24 cellular contexts compared by ENCODE assay signal in the genomic region with DNA sequence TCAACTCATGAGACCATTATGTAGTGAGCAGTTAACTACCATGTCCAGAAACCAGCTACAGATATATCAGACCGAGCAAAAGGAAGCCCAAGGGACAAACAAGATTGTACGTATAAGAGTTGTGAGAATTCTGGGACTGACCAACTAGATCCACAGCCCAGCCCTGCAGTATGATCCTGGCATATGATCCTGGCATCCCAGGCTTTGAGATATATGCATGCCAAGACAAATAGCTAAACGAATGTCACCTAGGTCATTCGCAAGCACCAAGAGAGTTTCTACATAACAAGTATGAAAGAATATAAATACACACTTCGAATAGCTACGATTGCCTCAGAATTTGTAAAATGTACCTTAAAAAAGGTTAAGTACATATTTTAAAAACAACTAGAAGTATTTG.
"Had no signal": no experiment of that assay in that cellular context is flagged by ENCODE, and none has a peak within 500 bp of the region (broad histone marks: within the 10 kb centered on the region; RNA-seq: fewer than 3 reads in every experiment).

No MANE protein-coding gene starts in this region.

- ATAC-seq: activated CD4-positive, CD25-positive, alpha-beta regulatory T cell treated with anti-CD3 and anti-CD28 coated beads, Interleukin-2, amount 50 U/mL, for 24 hours; activated CD8-positive, alpha-beta T cell treated with anti-CD3 and anti-CD28 coated beads, Interleukin-2, amount 10 ng/mL, durations not matched to agents 7 days and 5 days had no signal

- H3K4me3 ChIP-seq: adrenal gland, MG63, SJCRH30 had no signal

- H3K27ac ChIP-seq: adrenal gland, KMS-11, SJCRH30 had no signal

- H3K36me3 ChIP-seq: adrenal gland, MG63, SJCRH30 had no signal

- H3K9me3 ChIP-seq: adrenal gland, MG63, SJCRH30 had no signal

- H3K4me1 ChIP-seq: adrenal gland, SJCRH30 had no signal

- H3K27me3 ChIP-seq: adrenal gland, MG63, SJCRH30 had no signal

- DNase-seq: activated CD4-positive, alpha-beta T cell treated with anti-CD3 and anti-CD28 coated beads for 4 hours; activated CD4-positive, alpha-beta T cell treated with anti-CD3 and anti-CD28 coated beads, Interleukin-2, amount 50 U/mL, for 4 hours; activated CD8-positive, alpha-beta memory T cell treated with anti-CD3 and anti-CD28 coated beads, Interleukin-2, amount 50 U/mL, for 48 hours; activated CD8-positive, alpha-beta T cell treated with anti-CD3 and anti-CD28 coated beads, Interleukin-2, amount 10 ng/mL, durations not matched to agents 7 days and 5 days; activated naive CD4-positive, alpha-beta T cell treated with anti-CD3 and anti-CD28 coated beads, Interleukin-2, amount 50 U/mL, for 16 hours; activated naive CD8-positive, alpha-beta T cell treated with anti-CD3 and anti-CD28 coated beads, Interleukin-2, amount 10 ng/mL, durations not matched to agents 7 days and 5 days; activated T-cell treated with anti-CD3 and anti-CD28 coated beads, Interleukin-2, amount 50 U/mL, for 1 hour; adrenal gland; anterior cingulate cortex; MG63; MV-4-11; NCI-H1105; NCI-H1436; NCI-H1694 treated with DMSO at 0.1 percent for 48 hours; NCI-H2029 treated with DMSO at 0.1 percent for 48 hours; NCI-H345; NCI-H510A; NCI-H526 treated with DMSO at 0.1 percent for 48 hours; NCI-H82; SJCRH30; SK-N-SH; T-helper 1 cell had no signal
